In the genomic region with DNA sequence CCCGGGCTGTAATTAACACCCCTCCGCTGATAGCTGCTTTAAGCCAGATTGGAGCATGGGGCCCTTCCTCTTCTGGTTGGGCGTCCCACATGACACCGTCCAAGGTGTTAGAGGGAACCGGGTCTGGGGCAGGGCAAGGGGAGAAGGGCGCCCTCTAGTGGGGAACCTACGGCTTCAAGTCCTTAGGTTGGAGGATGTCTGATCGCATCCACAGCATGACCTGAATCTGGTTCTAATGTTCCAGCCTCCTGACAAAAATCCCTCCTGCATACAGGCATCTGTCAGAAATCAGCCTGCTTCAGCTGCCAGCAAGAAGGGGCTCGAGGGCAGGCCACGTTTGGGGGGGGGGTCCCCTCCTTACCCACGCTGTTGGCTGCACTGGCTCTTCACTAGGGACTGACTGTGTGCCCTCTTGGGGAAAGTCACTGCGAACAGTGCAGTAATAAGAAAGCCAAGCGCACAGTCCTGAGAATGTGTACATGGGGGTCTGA, we compare ENCODE assay signal across 7 cellular contexts.
DNase-seq lines count a peak whose midpoint lies in the region; ATAC-seq and TF ChIP-seq lines count a peak whose summit lies in the region.

No MANE protein-coding gene starts in this region.

- ATAC-seq in SK-N-SH treated with all-trans-retinoic acid at 6 μM for 48 hours = peak; percentile 77
- no peak for ATAC-seq in lung (ENCODE audit: insufficient read depth, low FRiP score)
- ATAC-seq in HG03342 (IDR thresholded peaks at IDR 0.05; ENCODE audit: unreplicated experiment) = no peak

- no peak overlapping the region for H3K4me3 ChIP-seq in Jurkat, Clone E6-1 (ENCODE audit: low read length)
- H3K4me3 ChIP-seq in cardiac fibroblast (replicated peaks in 1 of 2; ENCODE audit: low read depth in 2 of 2, low read length in 2 of 2) (no peak overlapping the region), lung (no peak overlapping the region)

- H3K27me3 ChIP-seq in lung (ENCODE audit: control insufficient read depth, insufficient read depth) = peaks cover 3% of the 10 kb centered on the region

- no peaks in the 10 kb centered on the region for H3K36me3 ChIP-seq in lung (ENCODE audit: control insufficient read depth in 2 of 2, insufficient read depth in 2 of 2, low read length in 2 of 2)

- no peaks in the 10 kb centered on the region for H3K9me3 ChIP-seq in lung (ENCODE audit: control insufficient read depth in 2 of 2, insufficient read depth in 1 of 2, low read length in 1 of 2)

- no peaks in the 10 kb centered on the region for H3K4me1 ChIP-seq in lung (ENCODE audit: control insufficient read depth in 2 of 2, insufficient read depth in 2 of 2, low read length in 2 of 2)

- no peak overlapping the region for H3K27ac ChIP-seq in lung (ENCODE audit: low read depth in 1 of 2, low read length in 1 of 2)
- no peak overlapping the region for H3K27ac ChIP-seq in substantia nigra (ENCODE audit: low read depth, low read length, poor library complexity, severe bottlenecking)

- WGBS in lung, 2 donors = 36 to 37% methylated on average over 12 to 13 of the region's 13 CpGs

- DNase-seq in GM04504 (ENCODE audit: low read depth) (peak; percentile 1), cardiac fibroblast (ENCODE audit: low read depth in 2 of 2) (peak; percentile 33 to 51), lung (ENCODE audit: low spot score) (no peak), substantia nigra (lab: John Stamatoyannopoulos, UW) (peak in 27 of 49 donors; percentile 2 to 64 (median 27))
- peak; percentile 28 for DNase-seq in Jurkat, Clone E6-1 (ENCODE audit: low read depth, low spot score)

- peak; percentile 68 for TF ChIP-seq CTCF in cardiac fibroblast (IDR thresholded peaks at IDR 0.05; ENCODE audit: low read depth, low read length)
- TF ChIP-seq CTCF in lung (IDR thresholded peaks at IDR 0.05; ENCODE audit: control extremely low read depth, extremely low read depth) = peak; percentile 21

TF ChIP-seq in SK-N-SH treated with all-trans-retinoic acid at 6 μM for 48 hours, 23 proteins besides CTCF, POLR2A, EP300 and RAD21:
- no peak for TF ChIP-seq TCF4 (CRISPR knock-in tag; IDR thresholded peaks at IDR 0.05; ENCODE audit: borderline replicate concordance)
- TF ChIP-seq OSR1 (CRISPR knock-in tag; IDR thresholded peaks at IDR 0.05) = no peak
